Comparison of ENCODE assay signal across 31 cellular contexts in genomic region chr1:78787554-78787953, GRCh38.
"Had no signal": no experiment of that assay in that cellular context is flagged by ENCODE, and none has a peak within 500 bp of the region (broad histone marks: within the 10 kb centered on the region; RNA-seq: fewer than 3 reads in every experiment).

No MANE protein-coding gene starts in this region.

- H3K36me3 Mint-ChIP-seq: naive thymus-derived CD8-positive, alpha-beta T cell; stimulated activated naive B cell treated with anti-CD40 and anti-IgM and Interleukin-4, amounts not matched to agents 10 μg/mL and 1 μg/mL and 100 μg/mL, for 72 hours had no signal

- ATAC-seq: left cardiac atrium; left lobe of liver; left ventricle myocardium superior; lower lobe of right lung; naive thymus-derived CD8-positive, alpha-beta T cell; pancreas; right cardiac atrium; sciatic nerve; stimulated activated naive B cell treated with anti-CD40 and anti-IgM and Interleukin-4, amounts not matched to agents 10 μg/mL and 1 μg/mL and 100 μg/mL, for 72 hours; upper lobe of right lung had no signal

- H3K27ac Mint-ChIP-seq: naive thymus-derived CD8-positive, alpha-beta T cell; nephron; stimulated activated naive B cell treated with anti-CD40 and anti-IgM and Interleukin-4, amounts not matched to agents 10 μg/mL and 1 μg/mL and 100 μg/mL, for 72 hours; stimulated activated naive CD8-positive, alpha-beta T cell treated with anti-CD3 and anti-CD28 coated beads, Interleukin-15, Interleukin-2, amounts not matched to agents 100 ng/mL and 50 ng/mL, for 24 hours had no signal

- H3K9me3 Mint-ChIP-seq: neural crest cell; stimulated activated naive CD8-positive, alpha-beta T cell treated with anti-CD3 and anti-CD28 coated beads, Interleukin-15, Interleukin-2, amounts not matched to agents 100 ng/mL and 50 ng/mL, for 24 hours had no signal

- DNase-seq: kidney glomerular epithelial cell; left cardiac atrium; left ventricle myocardium superior; lower lobe of right lung; mammary epithelial cell; mesenchymal stem cell; naive thymus-derived CD8-positive, alpha-beta T cell; nucleus accumbens; pancreas; posterior cingulate gyrus; retina; right cardiac atrium; stimulated activated CD4-positive, alpha-beta T cell treated with anti-CD3 and anti-CD28 coated beads, Interleukin-12 subunit alpha, Interleukin-12 subunit beta, amount 100 ng/mL, for 4 hours; stimulated activated CD4-positive, alpha-beta T cell treated with anti-CD3 and anti-CD28 coated beads, Interleukin-15, amount 100 ng/mL, for 24 hours; stimulated activated CD4-positive, alpha-beta T cell treated with anti-CD3 and anti-CD28 coated beads, Interleukin-2, amount 100 ng/mL, for 24 hours; stimulated activated CD4-positive, alpha-beta T cell treated with anti-CD3 and anti-CD28 coated beads, Interleukin-4, amount 100 ng/mL, for 1 hour; stimulated activated naive B cell treated with anti-CD40 and anti-IgM and Interleukin-4, amounts not matched to agents 10 μg/mL and 1 μg/mL and 100 μg/mL, for 72 hours; tibial artery; trophoblast cell; upper lobe of right lung had no signal

- H3K27ac ChIP-seq: lower lobe of right lung, pancreas, prostate gland, skin epidermis, suprapubic skin, thoracic aorta, tibial artery, upper lobe of right lung had no signal

- H3K27me3 ChIP-seq: pancreas, suprapubic skin, tibial artery, upper lobe of right lung had no signal

- H3K9me3 ChIP-seq: lower lobe of right lung, pancreas, prostate gland, suprapubic skin, thoracic aorta, tibial artery, upper lobe of right lung had no signal

- H3K36me3 ChIP-seq: lower lobe of right lung, pancreas, prostate gland, suprapubic skin, thoracic aorta, tibial artery, upper lobe of right lung had no signal

- H3K4me1 ChIP-seq: lower lobe of right lung, pancreas, prostate gland, suprapubic skin, tibial artery, upper lobe of right lung had no signal

- H3K4me3 ChIP-seq: lower lobe of right lung, pancreas, prostate gland, skin epidermis, suprapubic skin, thoracic aorta, tibial artery, upper lobe of right lung had no signal

- FAIRE-seq: keratinocyte, pancreas, urothelium cell line had no signal
